ENCODE assay signal across 8 cellular contexts in the genomic region with DNA sequence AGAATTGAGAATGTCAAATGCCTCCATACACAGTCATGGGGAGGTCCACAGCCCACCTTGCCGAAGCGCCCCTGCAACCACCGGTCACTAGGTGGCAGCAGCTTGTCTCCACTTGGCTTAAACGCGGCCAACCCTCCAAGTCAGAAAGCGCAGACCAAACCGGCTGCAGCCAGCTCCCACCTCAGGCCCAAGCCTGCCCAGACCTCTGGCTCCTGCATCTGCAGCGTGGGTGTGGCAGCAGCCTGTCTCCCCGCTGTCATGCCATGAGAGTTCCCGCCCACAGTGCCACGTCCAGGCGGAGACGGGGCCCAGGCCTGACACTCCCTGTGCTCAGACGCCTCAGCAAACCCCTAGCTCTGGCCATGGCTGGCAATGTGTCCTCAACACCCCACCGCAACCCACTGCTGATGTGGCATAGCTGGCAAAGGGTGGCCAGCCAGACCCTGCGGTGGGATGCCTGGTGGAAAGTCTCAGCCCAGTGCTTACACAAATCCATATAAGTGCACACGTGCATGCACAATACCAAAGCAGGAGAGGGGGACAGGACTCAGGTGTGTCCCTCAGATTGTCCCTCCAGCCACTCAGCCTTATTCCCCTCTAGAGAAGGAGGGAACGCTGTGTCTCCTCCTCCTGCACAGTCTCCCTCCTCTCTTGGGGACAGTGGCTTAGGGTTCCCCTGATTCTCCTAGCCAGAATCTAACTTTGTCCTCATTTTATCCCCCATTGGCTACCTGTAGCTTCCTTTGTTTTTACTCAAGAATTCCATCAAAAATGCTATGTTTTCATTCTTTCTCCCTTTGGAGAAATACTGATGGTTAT. TPM values are rescaled to one million over a fixed set of nuclear protein-coding genes. Genes with fewer than 3 reads are reported as not detected.
A peak's percentile ranks its signal among the peaks of the same experiment; 100 is the strongest.
DNase-seq lines count a peak whose midpoint lies in the region; ATAC-seq and FAIRE-seq lines count a peak whose summit lies in the region.

No MANE protein-coding gene starts in this region.

- peak; percentile 93 for FAIRE-seq in HTR-8/SVneo (lab: Jason Lieb, UNC)
- FAIRE-seq in endometrium (lab: Jason Lieb, UNC), result peak; percentile 23

- DNase-seq in Daoy (ENCODE audit: low read depth) (peak; percentile 85), HTR-8/SVneo (ENCODE audit: insufficient read length, low spot score) (peak; percentile 96), NOMO-1 (lab: John Stamatoyannopoulos, UW; ENCODE audit: unreplicated experiment in 2 of 2) (peak; percentile 80 to 84), midbrain (lab: John Stamatoyannopoulos, UW) (peak; percentile 77)
- DNase-seq in activated CD8-positive, alpha-beta memory T cell treated with anti-CD3 and anti-CD28 coated beads, Interleukin-2, amount 50 U/mL, for 1 hour (ENCODE audit: extremely low read depth), result peak; percentile 51
- peak; percentile 61 to 72 for DNase-seq in stimulated activated CD8-positive, alpha-beta memory T cell treated with anti-CD3 and anti-CD28 coated beads, Interleukin-2, amount 100 ng/mL, for 48 hours (ENCODE audit: low read depth in 2 of 2)

- no peak for ATAC-seq in GM21526 (IDR thresholded peaks at IDR 0.05; ENCODE audit: low FRiP score, unreplicated experiment)

RNA-seq across cellular contexts. Expression of a gene that starts 10.9 kb away (rescaled TPM):
- total RNA-seq in Daoy (2014; rRNA removed; shearing (Covaris generic)), result 0.57 and 5.5 TPM in 2 replicates

RNA-seq across cellular contexts. Expression of a gene that starts 21.4 kb away (rescaled TPM):
- total RNA-seq in Daoy (2014; rRNA removed; shearing (Covaris generic)), result 19.1 and 22.3 TPM in 2 replicates

RNA-seq across cellular contexts. Expression of a gene that starts 55.8 kb away (rescaled TPM):
- 74.2 and 93.5 TPM in 2 replicates for total RNA-seq in Daoy (2014; rRNA removed; shearing (Covaris generic))
